8 cellular contexts compared by ENCODE assay signal in genomic region chr3:149752051-149752787, GRCh38. TPM values are rescaled to one million over a fixed set of nuclear protein-coding genes. Genes with fewer than 3 reads are reported as not detected.
A peak's percentile ranks its signal among the peaks of the same experiment; 100 is the strongest.
DNase-seq lines count a peak whose midpoint lies in the region; ATAC-seq and TF ChIP-seq lines count a peak whose summit lies in the region.

COMMD2 (minus strand) TSS chr3:149752489; CDS start chr3:149752444, 45 bp downstream.

- H3K9me2 ChIP-seq in GM23248 (ENCODE audit: insufficient read depth): no peaks in the 10 kb centered on the region

- H3K27me3 Mint-ChIP-seq in nephron progenitor cell (ENCODE audit: low read depth, poor library complexity): peaks cover 22% of the 10 kb centered on the region
- H3K27me3 Mint-ChIP-seq in stimulated activated naive CD8-positive, alpha-beta T cell treated with anti-CD3 and anti-CD28 coated beads, Interleukin-15, amount 100 ng/mL, for 72 hours: peaks cover 7% of the 10 kb centered on the region

- peak within 1 kb of the TSS; percentile 96 for H3K27ac Mint-ChIP-seq in nephron progenitor cell
- peak within 1 kb of the TSS; percentile 97 for H3K27ac Mint-ChIP-seq in stimulated activated naive CD8-positive, alpha-beta T cell treated with anti-CD3 and anti-CD28 coated beads, Interleukin-15, amount 100 ng/mL, for 72 hours

- H3K79me2 ChIP-seq in GM23248 (ENCODE audit: insufficient read depth): peaks cover 38% of the 10 kb centered on the region

- no peaks in the 10 kb centered on the region for H3K9me3 ChIP-seq in GM23248 (ENCODE audit: low read depth)

- WGBS in GM23248 (ENCODE audit: low coverage in 1 of 2, low lambda C conversion rate in 2 of 2, missing lambda C conversion rate in 2 of 2), 2 experiments: 0 to 2% methylated on average over 50 to 52 of the region's 52 CpGs

- no peaks in the 10 kb centered on the region for H3F3A ChIP-seq in GM23248 (ENCODE audit: insufficient read depth)

- peak; percentile 32 for TF ChIP-seq CTCF in fibroblast of the aortic adventitia (IDR thresholded peaks at IDR 0.05; ENCODE audit: insufficient read depth, low read length)
- no peak for TF ChIP-seq CTCF in nephron progenitor cell (IDR thresholded peaks at IDR 0.05)

- no peaks in the 10 kb centered on the region for H3K27me3 ChIP-seq in GM23248 (replicated peaks; ENCODE audit: insufficient read depth)

- H3K4me3 ChIP-seq in GM23248 (peak within 1 kb of the TSS; percentile 76), fibroblast of the aortic adventitia (ENCODE audit: low read depth, low read length) (peak within 1 kb of the TSS; percentile 96)

- H3K4me2 ChIP-seq in GM23248 (ENCODE audit: unreplicated experiment): peak within 1 kb of the TSS; percentile 97

- H3K4me3 Mint-ChIP-seq in nephron progenitor cell: peak within 1 kb of the TSS; percentile 98
- peak within 1 kb of the TSS; percentile 96 to 97 for H3K4me3 Mint-ChIP-seq in stimulated activated naive CD8-positive, alpha-beta T cell treated with anti-CD3 and anti-CD28 coated beads, Interleukin-15, amount 100 ng/mL, for 72 hours

- H4K20me1 ChIP-seq in GM23248 (ENCODE audit: insufficient read depth): no peaks in the 10 kb centered on the region

- H3K4me1 ChIP-seq in GM23248 (ENCODE audit: insufficient read depth): peaks cover 9% of the 10 kb centered on the region

- H3K27ac ChIP-seq in GM23248: peak within 1 kb of the TSS; percentile 38

- peaks cover 17% of the 10 kb centered on the region for H3K4me1 Mint-ChIP-seq in nephron progenitor cell
- peaks cover 28% of the 10 kb centered on the region for H3K4me1 Mint-ChIP-seq in stimulated activated naive CD8-positive, alpha-beta T cell treated with anti-CD3 and anti-CD28 coated beads, Interleukin-15, amount 100 ng/mL, for 72 hours

- H3K36me3 ChIP-seq in GM23248 (ENCODE audit: low read depth): 0 out of 2 replicates have a peak, but pooled peaks cover 20% of the 10 kb centered on the region

- DNase-seq in EL (peak; percentile 90), GM23248 (peak; percentile 95), Kasumi-1 (lab: John Stamatoyannopoulos, UW) (peak; percentile 62 to 73), RPMI8226 (peak; percentile 98), fibroblast of the aortic adventitia (ENCODE audit: low read depth) (peak; percentile 87), nephron progenitor cell (peak; percentile 75)
- peak; percentile 66 for DNase-seq in activated T-helper 9 cell treated with anti-CD3 and anti-CD28 coated beads, Interleukin-2, amount 50 U/mL, for 16 hours (ENCODE audit: low read depth)
- DNase-seq in stimulated activated naive CD8-positive, alpha-beta T cell treated with anti-CD3 and anti-CD28 coated beads, Interleukin-15, amount 100 ng/mL, for 72 hours: peak; percentile 83 to 91

- ATAC-seq in stimulated activated naive CD8-positive, alpha-beta T cell treated with anti-CD3 and anti-CD28 coated beads, Interleukin-15, amount 100 ng/mL, for 72 hours: peak; percentile 100

- H3K36me3 Mint-ChIP-seq in nephron progenitor cell (ENCODE audit: low read depth): peaks cover 28% of the 10 kb centered on the region

- H2AFZ ChIP-seq in GM23248: peak within 1 kb of the TSS; percentile 89

- in situ Hi-C loops in GM23248 (cut with MboI): loop anchor here (25.0 kb wide), 1 partner anchor 460 kb away; no protein-coding TSS in a partner anchor

- H3K9me3 Mint-ChIP-seq in nephron progenitor cell: no peaks in the 10 kb centered on the region
- H3K9me3 Mint-ChIP-seq in stimulated activated naive CD8-positive, alpha-beta T cell treated with anti-CD3 and anti-CD28 coated beads, Interleukin-15, amount 100 ng/mL, for 72 hours: no peaks in the 10 kb centered on the region

- H3K9ac ChIP-seq in GM23248: peak within 1 kb of the TSS; percentile 79

RNA-seq across cellular contexts. Expression of gene COMMD2, which starts in this region (rescaled TPM):
- total RNA-seq in GM23248 (2014; rRNA removed; shearing (Covaris generic)): 30.1 and 33.8 TPM in 2 replicates
- 69.3 and 71.0 TPM in 2 replicates for polyA plus RNA-seq in GM23248 (2016; fragmentation: Nextera tagmentation; extraction: Ambion mirVana)
- total RNA-seq in fibroblast of the aortic adventitia (ENCODE audit: low replicate concordance): 20.3 and 42.7 TPM in 2 replicates

Comparison
In these comparisons a context has a peak if more than half of its experiments do, and no peak if none do; other contexts are left out.
1. Peak in every context shown above with its lines: DNase-seq, ATAC-seq, H3K4me3 ChIP-seq and H3K27ac ChIP-seq.